22 cellular contexts compared by ENCODE assay signal in the genomic region with DNA sequence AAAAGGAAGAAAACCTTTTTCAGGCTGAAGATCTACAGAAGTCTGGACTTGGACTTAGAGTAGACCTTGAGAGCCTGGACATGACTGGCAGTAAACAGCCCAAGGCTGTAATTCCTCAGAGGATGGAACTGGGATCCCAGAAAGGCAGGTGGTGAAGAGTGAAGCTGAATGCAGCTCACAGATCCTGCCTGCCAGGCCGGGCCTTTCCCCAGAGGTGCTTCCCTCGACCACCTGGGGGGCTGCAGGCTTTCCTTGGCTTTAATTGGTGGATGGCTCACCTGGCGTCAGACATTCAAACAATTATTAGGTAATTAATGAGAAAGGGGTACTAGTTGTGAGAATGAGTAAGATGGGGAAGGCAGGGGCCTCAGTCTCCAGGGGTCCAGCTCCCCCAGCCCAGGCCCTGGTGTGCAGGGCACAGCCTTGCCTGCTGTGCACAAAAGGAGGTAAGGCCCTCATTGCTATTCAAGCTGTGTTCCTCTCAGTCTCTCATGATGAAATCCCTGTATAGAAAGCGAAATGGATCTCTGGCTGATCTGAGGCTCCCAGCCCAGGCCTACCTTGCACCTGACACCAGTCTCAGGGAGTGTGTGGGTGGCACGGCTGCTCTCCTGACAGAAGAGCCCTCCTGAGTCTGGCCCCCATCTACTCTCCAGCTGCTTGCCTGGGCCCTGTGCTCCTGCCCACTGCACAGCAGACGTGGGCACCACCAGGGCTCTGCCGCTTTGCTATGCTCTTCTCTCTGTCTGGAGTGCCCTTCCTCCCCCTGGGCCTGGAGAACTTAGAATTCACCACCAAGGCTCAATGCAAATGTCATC.
"Had no signal": no experiment of that assay in that cellular context is flagged by ENCODE, and none has a peak within 500 bp of the region (broad histone marks: within the 10 kb centered on the region; RNA-seq: fewer than 3 reads in every experiment).

No MANE protein-coding gene starts in this region.

- H3K9me3 ChIP-seq: breast epithelium, thoracic aorta, upper lobe of right lung had no signal

- H3K9me3 Mint-ChIP-seq: activated CD4-positive, alpha-beta memory T cell treated with anti-CD3 and anti-CD28 coated beads for 36 hours; activated naive CD4-positive, alpha-beta T cell treated with anti-CD3 and anti-CD28 coated beads for 36 hours; activated naive CD8-positive, alpha-beta T cell treated with anti-CD3 and anti-CD28 coated beads, Interleukin-2, amount 10 ng/mL, durations not matched to agents 7 days and 5 days; central memory CD8-positive, alpha-beta T cell; memory B cell; nephron progenitor cell had no signal

- H3K27me3 ChIP-seq: foreskin keratinocyte, upper lobe of right lung had no signal

- H3K4me3 ChIP-seq: breast epithelium, smooth muscle cell, thoracic aorta, upper lobe of right lung had no signal

- H3K4me3 Mint-ChIP-seq: activated CD4-positive, alpha-beta memory T cell treated with anti-CD3 and anti-CD28 coated beads for 36 hours; activated naive CD4-positive, alpha-beta T cell treated with anti-CD3 and anti-CD28 coated beads for 36 hours; activated naive CD8-positive, alpha-beta T cell treated with anti-CD3 and anti-CD28 coated beads, Interleukin-2, amount 10 ng/mL, durations not matched to agents 7 days and 5 days; central memory CD8-positive, alpha-beta T cell; memory B cell; nephron progenitor cell had no signal

- H3K36me3 ChIP-seq: breast epithelium, thoracic aorta, upper lobe of right lung had no signal

- H3K4me1 Mint-ChIP-seq: activated naive CD8-positive, alpha-beta T cell treated with anti-CD3 and anti-CD28 coated beads, Interleukin-2, amount 10 ng/mL, durations not matched to agents 7 days and 5 days; central memory CD8-positive, alpha-beta T cell; memory B cell had no signal

- DNase-seq: activated CD4-positive, alpha-beta memory T cell treated with anti-CD3 and anti-CD28 coated beads for 36 hours; activated CD4-positive, alpha-beta T cell treated with anti-CD3 and anti-CD28 coated beads for 48 hours; activated CD4-positive, CD25-positive, alpha-beta regulatory T cell; activated naive CD4-positive, alpha-beta T cell treated with anti-CD3 and anti-CD28 coated beads for 36 hours; activated naive CD8-positive, alpha-beta T cell treated with anti-CD3 and anti-CD28 coated beads, Interleukin-2, amount 10 ng/mL, durations not matched to agents 7 days and 5 days; activated T-cell treated with anti-CD3 and anti-CD28 coated beads, Interleukin-2, amount 50 U/mL, for 48 hours; amniotic stem cell; effector memory CD4-positive, alpha-beta T cell; foreskin keratinocyte; left colon; nephron progenitor cell; stimulated activated CD4-positive, alpha-beta T cell treated with anti-CD3 and anti-CD28 coated beads, Interleukin-15, amount 100 ng/mL, for 24 hours; stimulated activated CD4-positive, alpha-beta T cell treated with anti-CD3 and anti-CD28 coated beads, Interleukin-2, amount 100 ng/mL, for 48 hours; stimulated activated CD8-positive, alpha-beta memory T cell treated with anti-CD3 and anti-CD28 coated beads, Interleukin-4, amount 100 ng/mL, for 48 hours; stimulated activated naive CD4-positive, alpha-beta T cell; upper lobe of right lung had no signal

- H3K27ac Mint-ChIP-seq: activated CD4-positive, alpha-beta memory T cell treated with anti-CD3 and anti-CD28 coated beads for 36 hours; activated naive CD4-positive, alpha-beta T cell treated with anti-CD3 and anti-CD28 coated beads for 36 hours; activated naive CD8-positive, alpha-beta T cell treated with anti-CD3 and anti-CD28 coated beads, Interleukin-2, amount 10 ng/mL, durations not matched to agents 7 days and 5 days; memory B cell; nephron progenitor cell had no signal

- H3K4me1 ChIP-seq: breast epithelium, foreskin keratinocyte, upper lobe of right lung had no signal

- H3K27ac ChIP-seq: breast epithelium, foreskin keratinocyte, thoracic aorta, upper lobe of right lung had no signal

- ATAC-seq: foreskin keratinocyte, left colon, sciatic nerve, upper lobe of right lung had no signal

- H3K36me3 Mint-ChIP-seq: activated CD4-positive, alpha-beta memory T cell treated with anti-CD3 and anti-CD28 coated beads for 36 hours; activated naive CD8-positive, alpha-beta T cell treated with anti-CD3 and anti-CD28 coated beads, Interleukin-2, amount 10 ng/mL, durations not matched to agents 7 days and 5 days; memory B cell had no signal
